Comparison of ENCODE assay signal across 8 cellular contexts in genomic region chr1:230169454-230170152, GRCh38.
DNase-seq lines count a peak whose midpoint lies in the region; ATAC-seq and TF ChIP-seq lines count a peak whose summit lies in the region.

No MANE protein-coding gene starts in this region.

- peaks cover 44% of the 10 kb centered on the region for H3K4me1 Mint-ChIP-seq in dendritic cell treated with granulocyte-macrophage colony-stimulating factor and Interleukin-4, amounts not matched to agents 40 ng/mL and 50 ng/mL, for 4 days (ENCODE audit: low read depth)

- H3K4me3 Mint-ChIP-seq in dendritic cell treated with granulocyte-macrophage colony-stimulating factor and Interleukin-4, amounts not matched to agents 40 ng/mL and 50 ng/mL, for 4 days: peak overlapping the region; percentile 28

- no peaks in the 10 kb centered on the region for H3K36me3 Mint-ChIP-seq in dendritic cell treated with granulocyte-macrophage colony-stimulating factor and Interleukin-4, amounts not matched to agents 40 ng/mL and 50 ng/mL, for 4 days (ENCODE audit: low read depth)

- H3K27ac Mint-ChIP-seq in dendritic cell treated with granulocyte-macrophage colony-stimulating factor and Interleukin-4, amounts not matched to agents 40 ng/mL and 50 ng/mL, for 4 days: peak overlapping the region; percentile 32

- no peaks in the 10 kb centered on the region for H3K27me3 Mint-ChIP-seq in dendritic cell treated with granulocyte-macrophage colony-stimulating factor and Interleukin-4, amounts not matched to agents 40 ng/mL and 50 ng/mL, for 4 days

- no peaks in the 10 kb centered on the region for H3K9me3 Mint-ChIP-seq in dendritic cell treated with granulocyte-macrophage colony-stimulating factor and Interleukin-4, amounts not matched to agents 40 ng/mL and 50 ng/mL, for 4 days

- in situ Hi-C loops in GM13977 (cut with MboI; ENCODE audit: low pct_unique_long_range_greater_than_20kb, low sequenced_read_pairs, unreplicated experiment): no loop called here

- DNase-seq in GM13977 (ENCODE audit: low spot score): peak; percentile 47
- peak; percentile 58 for DNase-seq in putamen (ENCODE audit: low spot score)
- no peak for DNase-seq in stimulated activated CD4-positive, alpha-beta T cell treated with anti-CD3 and anti-CD28 coated beads, Interleukin-4, amount 100 ng/mL, for 4 hours
- no peak for DNase-seq in RKO (ENCODE audit: low spot score)
- DNase-seq in activated CD4-positive, alpha-beta T cell treated with anti-CD3 and anti-CD28 coated beads, Interleukin-2, amount 50 U/mL, for 1 hour: no peak
- DNase-seq in DMS 273 (lab: John Stamatoyannopoulos, UW; ENCODE audit: unreplicated experiment): no peak

- intact Hi-C loops in dendritic cell treated with granulocyte-macrophage colony-stimulating factor and Interleukin-4, amounts not matched to agents 40 ng/mL and 50 ng/mL, for 4 days (cut with micrococcal nuclease): loop anchor here (5.0 kb wide), 2 partner anchors 62 to 507 kb away; no protein-coding TSS in a partner anchor

- ATAC-seq in HG03108 (IDR thresholded peaks at IDR 0.05; ENCODE audit: unreplicated experiment): peak; percentile 27

- no peak for TF ChIP-seq CTCF in GM13977 (IDR thresholded peaks at IDR 0.05; ENCODE audit: extremely low read depth, insufficient read depth, missing control alignments)

Comparison
In these comparisons a context has a peak if more than half of its experiments do, and no peak if none do; other contexts are left out.
1. DNase-seq: peak in GM13977 (single experiment) and putamen (single experiment); none in stimulated activated CD4-positive, alpha-beta T cell treated with anti-CD3 and anti-CD28 coated beads, Interleukin-4, amount 100 ng/mL, for 4 hours (0 of 2), RKO (single experiment), activated CD4-positive, alpha-beta T cell treated with anti-CD3 and anti-CD28 coated beads, Interleukin-2, amount 50 U/mL, for 1 hour (single experiment) and DMS 273 (single experiment).